ENCODE assay signal across 8 cellular contexts in genomic region chr17:71919896-71920295, GRCh38.
"Had no signal": no experiment of that assay in that cellular context is flagged by ENCODE, and none has a peak within 500 bp of the region (broad histone marks: within the 10 kb centered on the region; RNA-seq: fewer than 3 reads in every experiment).

No MANE protein-coding gene starts in this region.

- FAIRE-seq: HepG2 had no signal

- H2AFZ ChIP-seq: GM23248 had no signal

- H3K4me2 ChIP-seq: KMS-11 had no signal

- H3K9ac ChIP-seq: GM23248, KMS-11 had no signal

- DNase-seq: GM23248, GOT3, H9, HFFc6, KBM-7 had no signal

- H3K4me3 ChIP-seq: GM23248 had no signal

- H3K27ac ChIP-seq: GM23248, HL-60, KMS-11 had no signal
